In the genomic region with DNA sequence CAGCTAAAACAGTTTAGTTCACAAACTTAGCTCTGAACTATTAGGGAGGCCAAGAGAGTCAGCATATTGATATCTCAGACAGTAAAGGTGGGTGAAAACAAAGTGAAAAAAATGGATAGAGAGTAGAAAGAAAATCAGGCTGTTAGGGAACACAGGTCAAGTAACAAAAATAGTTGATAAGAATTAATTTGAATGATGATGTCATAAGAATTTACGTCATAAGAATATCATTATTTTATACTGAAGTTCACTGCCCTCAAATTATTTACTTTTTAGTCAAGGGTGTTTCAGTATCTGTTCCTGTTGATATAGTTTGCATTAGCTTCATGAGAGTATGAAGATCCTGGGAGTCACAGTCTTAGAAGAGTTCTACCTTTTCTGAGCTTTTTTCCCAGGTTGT, we compare ENCODE assay signal across 19 cellular contexts.
DNase-seq lines count a peak whose midpoint lies in the region; ATAC-seq, FAIRE-seq and TF ChIP-seq lines count a peak whose summit lies in the region.
"Had no signal": no experiment of that assay in that cellular context is flagged by ENCODE, and none has a peak within 500 bp of the region (broad histone marks: within the 10 kb centered on the region; RNA-seq: fewer than 3 reads in every experiment).

No MANE protein-coding gene starts in this region.

- H3K9me2 ChIP-seq in PC-9 (ENCODE audit: insufficient read depth) = no peaks in the 10 kb centered on the region

- no peak for TF ChIP-seq EP300 in HepG2 (IDR thresholded peaks at IDR 0.05; ENCODE audit: low read depth in 2 of 2, low read length in 2 of 2)
- TF ChIP-seq EP300 in HepG2 (CRISPR knock-in tag; IDR thresholded peaks at IDR 0.05; ENCODE audit: borderline replicate concordance) = no peak

- intact Hi-C loops in HepG2 (cut with micrococcal nuclease; ENCODE audit: unreplicated experiment) = no loop called here
- intact Hi-C loops in right lobe of liver (cut with DNase I) = no loop called here
- intact Hi-C loops in PC-9 (cut with micrococcal nuclease; ENCODE audit: unreplicated experiment) = no loop called here

- H3K36me3 ChIP-seq in HepG2 (replicated peaks in 1 of 2; ENCODE audit: control insufficient read depth in 1 of 2, insufficient read depth in 2 of 2, low read length in 2 of 2) (no peaks in the 10 kb centered on the region), right lobe of liver (no peaks in the 10 kb centered on the region), PC-9 (ENCODE audit: low read depth) (no peaks in the 10 kb centered on the region)
- H3K36me3 ChIP-seq: BLaER1 treated with 17β-estradiol and CSF1 and Interleukin-3, amounts not matched to agents 10 nM and 100 nM had no signal

- no peak for TF ChIP-seq POLR2A in HepG2 (IDR thresholded peaks at IDR 0.05; ENCODE audit: insufficient read depth in 1 of 2, low read depth in 2 of 2, low read length in 2 of 2)
- no peak for TF ChIP-seq POLR2A in right lobe of liver (IDR thresholded peaks at IDR 0.05)

- no peaks in the 10 kb centered on the region for H3K9me3 ChIP-seq in HepG2 (ENCODE audit: low read length)
- no peaks in the 10 kb centered on the region for H3K9me3 ChIP-seq in right lobe of liver
- peaks cover 4% of the 10 kb centered on the region; the same call in 1 of the 2 replicates for H3K9me3 ChIP-seq in PC-9 (ENCODE audit: insufficient read depth, low read depth)
- H3K9me3 ChIP-seq: A549, Caco-2 had no signal

- no peak overlapping the region for H2AFZ ChIP-seq in HepG2 (ENCODE audit: low read length)
- H2AFZ ChIP-seq in PC-9 = 0 out of 2 replicates have a peak overlapping the region, but pooled peaks have one; percentile 26

- CTCF ChIA-PET in HepG2 (lab: Yijun Ruan, JAX; ENCODE audit: low intra/inter-chr PET ratio, low total read pairs) (no interaction called here), PC-9 (lab: Charles Lee) (no interaction called here)

- no peak for DNase-seq in HepG2 (ENCODE audit: low spot score)
- DNase-seq in right lobe of liver = no peak
- peak in 1 of 2 experiments; percentile 26 for DNase-seq in PC-9
- DNase-seq in GF-D8 (lab: John Stamatoyannopoulos, UW) = no peak
- DNase-seq: AML-193; Caco-2; Calu3; CD4-positive, alpha-beta T cell; CD8-positive, alpha-beta T cell; DMS79 treated with DMSO at 0.1 percent for 48 hours had no signal

- POLR2A ChIA-PET in HepG2 (lab: Yijun Ruan, JAX) (no interaction called here), PC-9 (lab: Charles Lee; ENCODE audit: unreplicated experiment) (no interaction called here)

- ATAC-seq in HepG2 (no peak), right lobe of liver (no peak), HG03521 (IDR thresholded peaks at IDR 0.05; ENCODE audit: unreplicated experiment) (no peak)
- ATAC-seq: A549; CD8-positive, alpha-beta T cell had no signal

- H3K4me3 ChIP-seq in HepG2 (replicated peaks in 1 of 3; ENCODE audit: insufficient read depth in 1 of 3, low read depth in 2 of 3, low read length in 3 of 3) (no peak overlapping the region), right lobe of liver (no peak overlapping the region), PC-9 (no peak overlapping the region)
- H3K4me3 ChIP-seq: A549; BLaER1 treated with 17β-estradiol and CSF1 and Interleukin-3, amounts not matched to agents 10 nM and 100 nM had no signal

- H3K27me3 ChIP-seq in HepG2 (ENCODE audit: control insufficient read depth in 1 of 2, insufficient read depth in 2 of 2, low read length in 2 of 2) (no peaks in the 10 kb centered on the region), right lobe of liver (no peaks in the 10 kb centered on the region), PC-9 (ENCODE audit: insufficient read depth, low read depth) (no peaks in the 10 kb centered on the region)
- H3K27me3 ChIP-seq: BLaER1 treated with 17β-estradiol and CSF1 and Interleukin-3, amounts not matched to agents 10 nM and 100 nM had no signal

- TF ChIP-seq CTCF in HepG2 (CRISPR knock-in tag; IDR thresholded peaks at IDR 0.05) (no peak), right lobe of liver (IDR thresholded peaks at IDR 0.05) (no peak), PC-9 (conservative IDR thresholded peaks at IDR 0.05) (no peak)

- FAIRE-seq in HepG2 (lab: Jason Lieb, UNC) = no peak
- FAIRE-seq: A549, D721Med, G401.6, GM12891, GM19239 had no signal

- in situ Hi-C loops in HepG2 (cut with HindIII; ENCODE audit: extremely low pct_ligation_motif_present, low pct_unique_long_range_greater_than_20kb) = no loop called here

- no peaks in the 10 kb centered on the region for H4K20me1 ChIP-seq in HepG2 (ENCODE audit: insufficient read depth, low read length)
- H4K20me1 ChIP-seq in PC-9 (ENCODE audit: insufficient read depth) = no peaks in the 10 kb centered on the region
- H4K20me1 ChIP-seq: BLaER1 treated with 17β-estradiol and CSF1 and Interleukin-3, amounts not matched to agents 10 nM and 100 nM had no signal

- H3K79me2 ChIP-seq in HepG2 (ENCODE audit: insufficient read depth, low read length) (no peaks in the 10 kb centered on the region), PC-9 (ENCODE audit: low read depth) (no peaks in the 10 kb centered on the region)

- no peak for TF ChIP-seq RAD21 in HepG2 (CRISPR knock-in tag; IDR thresholded peaks at IDR 0.05)

- H3F3A ChIP-seq in PC-9 (ENCODE audit: insufficient read depth, low read depth) = peaks cover 4% of the 10 kb centered on the region; the same call in 1 of the 2 replicates

- no peaks in the 10 kb centered on the region for H3K4me1 ChIP-seq in HepG2 (ENCODE audit: insufficient read depth, low read length)
- no peaks in the 10 kb centered on the region for H3K4me1 ChIP-seq in right lobe of liver
- no peaks in the 10 kb centered on the region for H3K4me1 ChIP-seq in PC-9 (replicated peaks; ENCODE audit: insufficient read depth)
- H3K4me1 ChIP-seq: A549; BLaER1 treated with 17β-estradiol and CSF1 and Interleukin-3, amounts not matched to agents 10 nM and 100 nM; Caco-2 had no signal

- H3K4me2 ChIP-seq in HepG2 (ENCODE audit: low read depth, low read length) = no peak overlapping the region
- H3K4me2 ChIP-seq in PC-9 = no peak overlapping the region
- H3K4me2 ChIP-seq: A549; BLaER1 treated with 17β-estradiol and CSF1 and Interleukin-3, amounts not matched to agents 10 nM and 100 nM had no signal

- H3K9ac ChIP-seq in HepG2 (ENCODE audit: insufficient read depth, low read depth, low read length) = no peak overlapping the region
- H3K9ac ChIP-seq: BLaER1 treated with 17β-estradiol and CSF1 and Interleukin-3, amounts not matched to agents 10 nM and 100 nM had no signal

- 8% methylated on average over 1 of the region's 1 CpG for WGBS in HepG2 (ENCODE audit: low lambda C conversion rate)
- WGBS in right lobe of liver (ENCODE audit: insufficient coverage, low coverage, low lambda C conversion rate, missing lambda C conversion rate) = 47% methylated on average over 1 of the region's 1 CpG

- BruUV-seq in HepG2 (replicated peaks; lab: Mats Ljungman, UMichigan) = no TSS peak
- no TSS peak for BruUV-seq in PC-9 (replicated peaks; lab: Mats Ljungman, UMichigan)

- H3K27ac ChIP-seq in HepG2 (ENCODE audit: extremely low read length, insufficient read depth, low read length) (no peak overlapping the region), right lobe of liver (no peak overlapping the region), PC-9 (no peak overlapping the region)
- H3K27ac ChIP-seq: 22Rv1; A549; BLaER1 treated with 17β-estradiol and CSF1 and Interleukin-3, amounts not matched to agents 10 nM and 100 nM; C4-2B had no signal

TF ChIP-seq in HepG2, 621 proteins besides CTCF, POLR2A, EP300 and RAD21 (continues in another document):
- peak; percentile 85 for TF ChIP-seq CREB1 (IDR thresholded peaks at IDR 0.05)
- no peak for TF ChIP-seq CREB1 (CRISPR knock-in tag; IDR thresholded peaks at IDR 0.05)
- TF ChIP-seq ZSCAN12 (CRISPR knock-in tag; IDR thresholded peaks at IDR 0.05) = no peak
- no peak for TF ChIP-seq KDM5B (CRISPR knock-in tag; IDR thresholded peaks at IDR 0.05; ENCODE audit: borderline replicate concordance)
- TF ChIP-seq, protein P1, sequence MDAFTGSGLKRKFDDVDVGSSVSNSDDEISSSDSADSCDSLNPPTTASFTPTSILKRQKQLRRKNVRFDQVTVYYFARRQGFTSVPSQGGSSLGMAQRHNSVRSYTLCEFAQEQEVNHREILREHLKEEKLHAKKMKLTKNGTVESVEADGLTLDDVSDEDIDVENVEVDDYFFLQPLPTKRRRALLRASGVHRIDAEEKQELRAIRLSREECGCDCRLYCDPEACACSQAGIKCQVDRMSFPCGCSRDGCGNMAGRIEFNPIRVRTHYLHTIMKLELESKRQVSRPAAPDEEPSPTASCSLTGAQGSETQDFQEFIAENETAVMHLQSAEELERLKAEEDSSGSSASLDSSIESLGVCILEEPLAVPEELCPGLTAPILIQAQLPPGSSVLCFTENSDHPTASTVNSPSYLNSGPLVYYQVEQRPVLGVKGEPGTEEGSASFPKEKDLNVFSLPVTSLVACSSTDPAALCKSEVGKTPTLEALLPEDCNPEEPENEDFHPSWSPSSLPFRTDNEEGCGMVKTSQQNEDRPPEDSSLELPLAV (CRISPR knock-in tag; conservative IDR thresholded peaks at IDR 0.05; ENCODE audit: low read depth) = no peak
- TF ChIP-seq, protein P2, sequence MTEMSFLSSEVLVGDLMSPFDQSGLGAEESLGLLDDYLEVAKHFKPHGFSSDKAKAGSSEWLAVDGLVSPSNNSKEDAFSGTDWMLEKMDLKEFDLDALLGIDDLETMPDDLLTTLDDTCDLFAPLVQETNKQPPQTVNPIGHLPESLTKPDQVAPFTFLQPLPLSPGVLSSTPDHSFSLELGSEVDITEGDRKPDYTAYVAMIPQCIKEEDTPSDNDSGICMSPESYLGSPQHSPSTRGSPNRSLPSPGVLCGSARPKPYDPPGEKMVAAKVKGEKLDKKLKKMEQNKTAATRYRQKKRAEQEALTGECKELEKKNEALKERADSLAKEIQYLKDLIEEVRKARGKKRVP (CRISPR knock-in tag; IDR thresholded peaks at IDR 0.05) = no peak
- TF ChIP-seq ZNF570 (CRISPR knock-in tag; IDR thresholded peaks at IDR 0.05; ENCODE audit: borderline replicate concordance) = no peak
- no peak for TF ChIP-seq ZNF256 (CRISPR knock-in tag; conservative IDR thresholded peaks at IDR 0.05)
- TF ChIP-seq ZNF598 (CRISPR knock-in tag; IDR thresholded peaks at IDR 0.05; ENCODE audit: borderline replicate concordance) = no peak
- peak; percentile 89 for TF ChIP-seq ATF7 (IDR thresholded peaks at IDR 0.05)
- TF ChIP-seq ATF7 (CRISPR knock-in tag; IDR thresholded peaks at IDR 0.05) = no peak
- no peak for TF ChIP-seq KLF15 (CRISPR knock-in tag; IDR thresholded peaks at IDR 0.05; ENCODE audit: borderline replicate concordance)
- TF ChIP-seq THAP11 (CRISPR knock-in tag; IDR thresholded peaks at IDR 0.05) = no peak
